In the genomic region with DNA sequence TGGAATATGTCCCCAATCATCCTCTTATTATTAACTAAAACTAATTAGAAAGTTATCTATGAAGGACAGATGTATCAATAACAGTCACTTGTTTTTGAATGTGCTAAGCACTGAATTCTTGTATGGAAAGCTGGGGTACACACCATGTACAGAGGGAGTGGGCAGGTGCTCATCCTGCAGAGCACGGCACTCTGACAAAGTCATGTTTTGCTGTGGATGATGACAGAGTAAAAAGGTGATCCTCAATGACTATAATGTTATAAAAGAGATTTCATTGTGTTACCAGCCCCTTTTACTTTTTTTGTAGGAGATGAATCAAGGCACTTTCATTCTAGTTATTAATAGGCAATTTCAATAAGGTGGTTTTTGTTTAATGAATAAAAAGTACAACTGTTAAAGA, we compare ENCODE assay signal across 29 cellular contexts. TPM values are rescaled to one million over a fixed set of nuclear protein-coding genes. Genes with fewer than 3 reads are reported as not detected.
DNase-seq lines count a peak whose midpoint lies in the region; ATAC-seq lines count a peak whose summit lies in the region.
"Had no signal": no experiment of that assay in that cellular context is flagged by ENCODE, and none has a peak within 500 bp of the region (broad histone marks: within the 10 kb centered on the region; RNA-seq: fewer than 3 reads in every experiment).

No MANE protein-coding gene starts in this region.

- H3K4me3 Mint-ChIP-seq in activated CD4-positive, alpha-beta T cell treated with anti-CD3 and anti-CD28 coated beads for 36 hours, result no peak overlapping the region
- no peak overlapping the region for H3K4me3 Mint-ChIP-seq in activated T-helper 17 cell treated with anti-CD3 and anti-CD28 coated beads, Interleukin-2, amount 50 U/mL, for 72 hours
- H3K4me3 Mint-ChIP-seq: B cell; CD14-positive monocyte; CD4-positive, alpha-beta memory T cell; CD4-positive, alpha-beta T cell; CD4-positive, CD25-positive, alpha-beta regulatory T cell; CD8-positive, alpha-beta memory T cell; CD8-positive, alpha-beta T cell had no signal

- DNase-seq in NCI-H82 (lab: John Stamatoyannopoulos, UW) (peak; percentile 23), NCI-H82 treated with DMSO at 0.1 percent for 48 hours (lab: John Stamatoyannopoulos, UW; ENCODE audit: unreplicated experiment) (no peak), T-helper 1 cell (no peak)
- no peak for DNase-seq in activated CD4-positive, alpha-beta T cell treated with anti-CD3 and anti-CD28 coated beads for 36 hours
- DNase-seq in activated CD4-positive, alpha-beta T cell treated with anti-CD3 and anti-CD28 coated beads, Interleukin-2, amount 50 U/mL, for 4 hours, result no peak
- DNase-seq: 8988T; ACHN; AML-193; BE2C; C1 segment of cervical spinal cord; Caco-2; Calu3; CD4-positive, alpha-beta memory T cell; CD4-positive, alpha-beta T cell; CD4-positive, CD25-positive, alpha-beta regulatory T cell; CD8-positive, alpha-beta memory T cell; CD8-positive, alpha-beta T cell; COR-L47; DMS 273 treated with DMSO at 0.1 percent for 48 hours; DMS153; DMS53; DMS79; DMS79 treated with DMSO at 0.1 percent for 48 hours; DND-41; EL had no signal

- POLR2A ChIA-PET in activated CD4-positive, alpha-beta T cell treated with anti-CD3 and anti-CD28 coated beads for 36 hours (lab: Charles Lee), result no interaction called here

- intact Hi-C loops in activated CD4-positive, alpha-beta T cell treated with anti-CD3 and anti-CD28 coated beads for 36 hours (cut with DNase I, micrococcal nuclease), result no loop called here

- no peak overlapping the region for H3K27ac Mint-ChIP-seq in activated CD4-positive, alpha-beta T cell treated with anti-CD3 and anti-CD28 coated beads for 36 hours
- no peak overlapping the region for H3K27ac Mint-ChIP-seq in activated T-helper 17 cell treated with anti-CD3 and anti-CD28 coated beads, Interleukin-2, amount 50 U/mL, for 72 hours
- H3K27ac Mint-ChIP-seq: B cell; CD14-positive monocyte; CD4-positive, alpha-beta memory T cell; CD4-positive, alpha-beta T cell; CD4-positive, CD25-positive, alpha-beta regulatory T cell; CD8-positive, alpha-beta memory T cell; CD8-positive, alpha-beta T cell had no signal

- H3K27me3 Mint-ChIP-seq in activated CD4-positive, alpha-beta T cell treated with anti-CD3 and anti-CD28 coated beads for 36 hours, result no peaks in the 10 kb centered on the region
- no peaks in the 10 kb centered on the region for H3K27me3 Mint-ChIP-seq in activated T-helper 17 cell treated with anti-CD3 and anti-CD28 coated beads, Interleukin-2, amount 50 U/mL, for 72 hours
- H3K27me3 Mint-ChIP-seq: B cell; CD4-positive, alpha-beta memory T cell; CD4-positive, alpha-beta T cell; CD4-positive, CD25-positive, alpha-beta regulatory T cell; CD8-positive, alpha-beta memory T cell had no signal

- peaks cover 2% of the 10 kb centered on the region for H3K4me1 Mint-ChIP-seq in activated CD4-positive, alpha-beta T cell treated with anti-CD3 and anti-CD28 coated beads for 36 hours
- no peaks in the 10 kb centered on the region for H3K4me1 Mint-ChIP-seq in activated T-helper 17 cell treated with anti-CD3 and anti-CD28 coated beads, Interleukin-2, amount 50 U/mL, for 72 hours
- H3K4me1 Mint-ChIP-seq: B cell; CD14-positive monocyte; CD4-positive, alpha-beta memory T cell; CD8-positive, alpha-beta memory T cell had no signal

- ATAC-seq in activated CD4-positive, alpha-beta T cell treated with anti-CD3 and anti-CD28 coated beads for 36 hours, result peak; percentile 47
- peak; percentile 47 for ATAC-seq in activated T-helper 17 cell treated with anti-CD3 and anti-CD28 coated beads, Interleukin-2, amount 50 U/mL, for 72 hours (replicated peaks)
- ATAC-seq: A549; CD8-positive, alpha-beta T cell had no signal

- no peaks in the 10 kb centered on the region for H3K9me3 Mint-ChIP-seq in activated CD4-positive, alpha-beta T cell treated with anti-CD3 and anti-CD28 coated beads for 36 hours (ENCODE audit: low read depth)
- H3K9me3 Mint-ChIP-seq in activated T-helper 17 cell treated with anti-CD3 and anti-CD28 coated beads, Interleukin-2, amount 50 U/mL, for 72 hours, result no peaks in the 10 kb centered on the region
- H3K9me3 Mint-ChIP-seq: CD4-positive, alpha-beta memory T cell; CD4-positive, alpha-beta T cell; CD4-positive, CD25-positive, alpha-beta regulatory T cell; CD8-positive, alpha-beta memory T cell; CD8-positive, alpha-beta T cell had no signal

- CTCF ChIA-PET in activated CD4-positive, alpha-beta T cell treated with anti-CD3 and anti-CD28 coated beads for 36 hours (lab: Charles Lee), result interaction anchor here (1.1 kb wide), 1 partner anchor 124 kb away, joined by 9 read pairs; no protein-coding TSS in a partner anchor

- H3K36me3 Mint-ChIP-seq in activated CD4-positive, alpha-beta T cell treated with anti-CD3 and anti-CD28 coated beads for 36 hours (ENCODE audit: low read depth), result peaks cover under 1% of the 10 kb centered on the region
- no peaks in the 10 kb centered on the region for H3K36me3 Mint-ChIP-seq in activated T-helper 17 cell treated with anti-CD3 and anti-CD28 coated beads, Interleukin-2, amount 50 U/mL, for 72 hours (ENCODE audit: low read depth)
- H3K36me3 Mint-ChIP-seq: CD14-positive monocyte; CD4-positive, alpha-beta memory T cell; CD8-positive, alpha-beta T cell had no signal

RNA-seq across cellular contexts. Expression of a gene that starts 51.4 kb away (rescaled TPM):
- 10 to 100 TPM; 17.0 to 17.2 TPM for total RNA-seq in activated CD4-positive, alpha-beta T cell treated with anti-CD3 and anti-CD28 coated beads for 36 hours
- total RNA-seq in activated T-helper 17 cell treated with anti-CD3 and anti-CD28 coated beads, Interleukin-2, amount 50 U/mL, for 72 hours, result 10 to 100 TPM; 12.8 to 21.7 TPM
